Comparison of ENCODE assay signal across 9 cellular contexts in the genomic region with DNA sequence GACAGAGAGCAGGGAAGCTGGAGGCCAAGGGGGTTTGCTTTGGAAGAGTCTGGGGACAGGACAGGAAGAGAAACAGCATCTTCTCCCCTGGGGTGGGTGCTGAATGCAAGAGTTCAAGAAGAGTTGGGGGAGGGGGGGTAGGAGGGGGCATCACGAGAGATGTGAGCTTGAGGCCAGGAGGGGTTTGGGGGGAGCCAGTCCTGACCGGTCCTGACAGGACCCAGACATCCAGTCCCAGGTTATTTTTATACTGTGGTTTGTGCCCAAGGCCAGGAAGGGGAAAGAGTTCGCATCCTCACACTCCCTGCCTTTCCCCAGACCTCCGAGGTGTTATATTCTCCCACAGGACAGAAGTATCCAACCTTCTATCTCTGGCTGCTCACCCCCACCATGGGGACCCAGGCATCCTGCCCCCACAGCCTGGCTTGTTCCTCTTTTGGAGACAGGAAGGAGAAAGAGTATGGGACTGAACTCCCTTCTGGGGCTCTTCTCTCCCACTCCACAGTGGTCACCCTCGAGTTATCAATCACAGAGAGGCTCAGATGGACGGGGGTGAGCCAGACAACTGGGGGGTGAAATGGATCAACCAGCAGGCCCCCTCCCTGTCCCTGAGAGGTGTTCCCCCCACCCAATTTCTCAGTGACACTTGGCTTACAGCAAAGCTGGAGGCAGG. TPM values are rescaled to one million over a fixed set of nuclear protein-coding genes. Genes with fewer than 3 reads are reported as not detected.
DNase-seq lines count a peak whose midpoint lies in the region; ATAC-seq and TF ChIP-seq lines count a peak whose summit lies in the region.
"Had no signal": no experiment of that assay in that cellular context is flagged by ENCODE, and none has a peak within 500 bp of the region (broad histone marks: within the 10 kb centered on the region; RNA-seq: fewer than 3 reads in every experiment).

No MANE protein-coding gene starts in this region.

- peaks cover 47 to 55% (median 53%) of the 10 kb centered on the region in 3 donors for H3K4me1 Mint-ChIP-seq in naive B cell

- peaks cover 0 to 8% of the 10 kb centered on the region in 2 donors for H3K36me3 Mint-ChIP-seq in naive B cell

- TF ChIP-seq CTCF in AG10803 (conservative IDR thresholded peaks at IDR 0.05; ENCODE audit: low read length) (no peak), KMS-11 (conservative IDR thresholded peaks at IDR 0.05; ENCODE audit: low read depth, low read length) (no peak), cardiac fibroblast (IDR thresholded peaks at IDR 0.05; ENCODE audit: low read depth, low read length) (no peak)

- no peaks in the 10 kb centered on the region for H3K27me3 Mint-ChIP-seq in naive B cell

- peak overlapping the region; percentile 7; the same call in 1 of the 2 replicates for H3K9ac ChIP-seq in KMS-11

- H3K27me3 ChIP-seq in KMS-11 (ENCODE audit: insufficient read depth, low read depth) = no peaks in the 10 kb centered on the region

- intact Hi-C loops in posterior vena cava (cut with DNase I) = loop anchor here in 1 of 2 donors (5.0 kb wide), 1 partner anchor 206 kb away; no protein-coding TSS in a partner anchor

- DNase-seq in AG10803 (ENCODE audit: low read depth) (no peak), cardiac fibroblast (ENCODE audit: low read depth in 2 of 2) (no peak), naive B cell (no peak), posterior vena cava (ENCODE audit: low spot score) (no peak), NCI-H1105 treated with DMSO at 0.1 percent for 48 hours (lab: John Stamatoyannopoulos, UW) (no peak), NCI-H226 (no peak)
- DNase-seq: activated CD4-positive, CD25-positive, alpha-beta regulatory T cell treated with anti-CD3 and anti-CD28 coated beads, Interleukin-2, amount 50 U/mL, for 72 hours had no signal

- no peaks in the 10 kb centered on the region; the same call in 1 of the 2 replicates for H3K36me3 ChIP-seq in KMS-11 (ENCODE audit: insufficient read depth)

- H3K4me2 ChIP-seq in KMS-11 = peak overlapping the region; percentile 67; the same call in 1 of the 2 replicates

- ATAC-seq in naive B cell (ENCODE audit: low read depth in 2 of 2) (no peak), HG03378 (IDR thresholded peaks at IDR 0.05; ENCODE audit: unreplicated experiment) (no peak)

- no peaks in the 10 kb centered on the region for H4K20me1 ChIP-seq in KMS-11 (ENCODE audit: insufficient read depth)

- peak overlapping the region; percentile 49 to 95 (median 92) for H3K27ac Mint-ChIP-seq in naive B cell

- H3K79me2 ChIP-seq in KMS-11 (ENCODE audit: insufficient read depth, low read depth) = peaks cover 25% of the 10 kb centered on the region

- H3K4me3 Mint-ChIP-seq in naive B cell = peak overlapping the region; percentile 87 to 97 (median 93)

- H3K4me3 ChIP-seq in AG10803 (ENCODE audit: low read length) (peak overlapping the region; percentile 94), KMS-11 (IDR thresholded peaks at IDR 0.05; ENCODE audit: insufficient read depth, low read depth, low read length) (no peak overlapping the region), cardiac fibroblast (replicated peaks in 1 of 2; ENCODE audit: low read depth in 2 of 2, low read length in 2 of 2) (peak overlapping the region; percentile 90 to 97)

- no peak overlapping the region for H2AFZ ChIP-seq in KMS-11 (ENCODE audit: low read depth)

- H3K9me3 Mint-ChIP-seq in naive B cell = no peaks in the 10 kb centered on the region

- H3K4me1 ChIP-seq in KMS-11 (ENCODE audit: low read depth, poor library complexity, severe bottlenecking) = peaks cover 36% of the 10 kb centered on the region

- no peak overlapping the region for H3K27ac ChIP-seq in KMS-11

RNA-seq across cellular contexts. Expression of gene TSC22D4, which starts 2.8 kb away (rescaled TPM):
- polyA plus RNA-seq in naive B cell (ENCODE audit: low read depth in 6 of 6) = 10 to 100 TPM; 17.5 to 23.6 (median 20.7) TPM
- 10 to 100 TPM; 25.3 to 29.1 TPM for total RNA-seq in posterior vena cava

RNA-seq across cellular contexts. Expression of gene NYAP1, which starts 7.5 kb away (rescaled TPM):
- polyA plus RNA-seq in naive B cell (ENCODE audit: low read depth in 6 of 6) = not detected
- total RNA-seq in posterior vena cava = 1 to 10 TPM in 1 of 2 donors, under 1 TPM in 1; 0.86 to 1.4 TPM

RNA-seq across cellular contexts. Expression of gene SPACDR, which starts 12.2 kb away (rescaled TPM):
- polyA plus RNA-seq in naive B cell (ENCODE audit: low read depth in 6 of 6) = under 1 TPM in 1 of 6 donors, not detected in 5; 0.45 TPM
- total RNA-seq in posterior vena cava = under 1 TPM in 1 of 2 donors, not detected in 1; 0.62 TPM

RNA-seq across cellular contexts. Expression of gene PPP1R35, which starts 39.9 kb away (rescaled TPM):
- 10 to 100 TPM; 21.8 to 46.8 (median 27.5) TPM for polyA plus RNA-seq in naive B cell (ENCODE audit: low read depth in 6 of 6)
- total RNA-seq in posterior vena cava = 10 to 100 TPM; 16.7 to 23.9 TPM

RNA-seq across cellular contexts. Expression of gene MEPCE, which starts 46.6 kb away (rescaled TPM):
- 10 to 100 TPM; 10.9 to 24.6 (median 19.5) TPM for polyA plus RNA-seq in naive B cell (ENCODE audit: low read depth in 6 of 6)
- total RNA-seq in posterior vena cava = 10 to 100 TPM; 19.8 to 21.8 TPM
